ENCODE assay signal across 8 cellular contexts in the genomic region with DNA sequence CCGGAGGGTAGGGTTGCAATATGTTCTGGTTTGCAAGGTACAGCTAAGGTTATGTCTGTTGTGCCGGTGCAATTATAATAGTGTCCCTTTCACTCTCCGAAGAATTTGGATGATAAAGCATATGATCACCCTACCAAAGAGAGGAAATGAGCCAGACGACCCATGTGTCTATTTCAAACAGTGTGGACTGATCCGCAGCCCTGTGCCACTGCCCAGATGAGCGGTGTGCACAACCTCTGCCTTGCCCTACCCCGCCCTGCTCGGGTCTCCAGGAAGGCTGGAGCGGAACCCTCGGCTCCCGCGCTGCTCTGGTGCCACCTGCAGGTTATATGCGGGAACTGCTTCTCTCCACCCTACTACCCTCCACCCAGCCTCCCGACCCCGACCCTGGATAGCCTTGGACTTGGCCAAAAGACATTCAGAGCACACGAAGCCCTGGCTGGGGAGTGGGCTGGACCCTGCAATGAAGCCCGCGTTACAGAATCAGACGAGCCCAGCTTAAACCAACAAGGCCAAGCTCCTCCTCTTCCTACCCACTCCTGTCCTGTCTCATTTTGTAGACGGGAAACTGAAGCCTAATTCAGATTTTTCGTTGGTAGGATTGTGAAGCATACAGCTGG.
DNase-seq lines count a peak whose midpoint lies in the region; ATAC-seq and TF ChIP-seq lines count a peak whose summit lies in the region.

No MANE protein-coding gene starts in this region.

- intact Hi-C loops in activated T-helper 2 cell treated with anti-CD3 and anti-CD28 coated beads, Interferon-gamma antibody, Interleukin-2, Interleukin-4, amounts not matched to agents 10 μg/mL and 5 μg/mL and 100 μg/mL, durations not matched to agents 14 hours and 24 hours and 36 hours (cut with micrococcal nuclease), result loop anchor here (1.0 kb wide), 2 partner anchors 69 to 91 kb away; no protein-coding TSS in a partner anchor

- no peak overlapping the region for H3K27ac Mint-ChIP-seq in activated T-helper 2 cell treated with anti-CD3 and anti-CD28 coated beads, Interferon-gamma antibody, Interleukin-2, Interleukin-4, amounts not matched to agents 10 μg/mL and 5 μg/mL and 100 μg/mL, durations not matched to agents 14 hours and 24 hours and 36 hours
- no peak overlapping the region for H3K27ac Mint-ChIP-seq in osteocyte (ENCODE audit: unreplicated experiment)

- ATAC-seq in thoracic aorta (ENCODE audit: insufficient number of reproducible peaks, low FRiP score, low read depth), result peak; percentile 84

- peaks cover 36% of the 10 kb centered on the region for H3K27me3 Mint-ChIP-seq in activated T-helper 2 cell treated with anti-CD3 and anti-CD28 coated beads, Interferon-gamma antibody, Interleukin-2, Interleukin-4, amounts not matched to agents 10 μg/mL and 5 μg/mL and 100 μg/mL, durations not matched to agents 14 hours and 24 hours and 36 hours (ENCODE audit: low read depth)
- peaks cover 63% of the 10 kb centered on the region for H3K27me3 Mint-ChIP-seq in osteocyte (ENCODE audit: unreplicated experiment)

- H3K9me3 ChIP-seq in thoracic aorta, result no peaks in the 10 kb centered on the region

- H3K36me3 ChIP-seq in thoracic aorta, result no peaks in the 10 kb centered on the region

- H3K9me3 Mint-ChIP-seq in activated T-helper 2 cell treated with anti-CD3 and anti-CD28 coated beads, Interferon-gamma antibody, Interleukin-2, Interleukin-4, amounts not matched to agents 10 μg/mL and 5 μg/mL and 100 μg/mL, durations not matched to agents 14 hours and 24 hours and 36 hours, result no peaks in the 10 kb centered on the region
- no peaks in the 10 kb centered on the region for H3K9me3 Mint-ChIP-seq in osteocyte (ENCODE audit: unreplicated experiment)

- peak; percentile 59 for DNase-seq in NCI-H1436 (lab: John Stamatoyannopoulos, UW)
- DNase-seq in NCI-H1436 treated with DMSO at 0.1 percent for 48 hours (lab: John Stamatoyannopoulos, UW), result no peak
- DNase-seq in HT1080 (ENCODE audit: low read depth), result peak; percentile 67
- DNase-seq in RPMI8226, result peak; percentile 66
- DNase-seq in activated T-helper 2 cell treated with anti-CD3 and anti-CD28 coated beads, Interferon-gamma antibody, Interleukin-2, Interleukin-4, amounts not matched to agents 10 μg/mL and 5 μg/mL and 100 μg/mL, durations not matched to agents 14 hours and 24 hours and 36 hours (ENCODE audit: low spot score), result peak; percentile 58
- peak; percentile 21 to 70 for DNase-seq in foreskin fibroblast
- DNase-seq in osteocyte (ENCODE audit: extremely low spot score, unreplicated experiment), result peak; percentile 90
- peak; percentile 9 for DNase-seq in thoracic aorta (ENCODE audit: low spot score)

- H3K4me1 Mint-ChIP-seq in activated T-helper 2 cell treated with anti-CD3 and anti-CD28 coated beads, Interferon-gamma antibody, Interleukin-2, Interleukin-4, amounts not matched to agents 10 μg/mL and 5 μg/mL and 100 μg/mL, durations not matched to agents 14 hours and 24 hours and 36 hours (ENCODE audit: low read depth), result peaks cover 6% of the 10 kb centered on the region
- H3K4me1 Mint-ChIP-seq in osteocyte (ENCODE audit: unreplicated experiment), result peaks cover 7% of the 10 kb centered on the region

- no peak overlapping the region for H3K27ac ChIP-seq in thoracic aorta

- peak overlapping the region; percentile 15 to 23 for H3K4me3 ChIP-seq in foreskin fibroblast (ENCODE audit: low read depth in 1 of 2, low read length in 2 of 2)
- H3K4me3 ChIP-seq in thoracic aorta, result peak overlapping the region; percentile 41

- peaks cover 0 to 4% of the 10 kb centered on the region in 2 donors for H3K4me1 ChIP-seq in thoracic aorta (ENCODE audit: control insufficient read depth in 1 of 2, low read depth in 2 of 2)

- no peaks in the 10 kb centered on the region for H3K36me3 Mint-ChIP-seq in activated T-helper 2 cell treated with anti-CD3 and anti-CD28 coated beads, Interferon-gamma antibody, Interleukin-2, Interleukin-4, amounts not matched to agents 10 μg/mL and 5 μg/mL and 100 μg/mL, durations not matched to agents 14 hours and 24 hours and 36 hours (ENCODE audit: low read depth)
- no peaks in the 10 kb centered on the region for H3K36me3 Mint-ChIP-seq in osteocyte (ENCODE audit: unreplicated experiment)

- H3K4me3 Mint-ChIP-seq in activated T-helper 2 cell treated with anti-CD3 and anti-CD28 coated beads, Interferon-gamma antibody, Interleukin-2, Interleukin-4, amounts not matched to agents 10 μg/mL and 5 μg/mL and 100 μg/mL, durations not matched to agents 14 hours and 24 hours and 36 hours (ENCODE audit: low read depth), result no peak overlapping the region
- H3K4me3 Mint-ChIP-seq in osteocyte (ENCODE audit: unreplicated experiment), result peak overlapping the region; percentile 35

- TF ChIP-seq CTCF in foreskin fibroblast (IDR thresholded peaks at IDR 0.05; ENCODE audit: low read depth, low read length) (peak; percentile 81), osteocyte (IDR thresholded peaks at IDR 0.05) (peak; percentile 88), thoracic aorta (IDR thresholded peaks at IDR 0.05) (peak; percentile 86)

- H3K27me3 ChIP-seq in thoracic aorta (replicated peaks; ENCODE audit: insufficient read depth), result no peaks in the 10 kb centered on the region
